22 cellular contexts compared by ENCODE assay signal in the genomic region with DNA sequence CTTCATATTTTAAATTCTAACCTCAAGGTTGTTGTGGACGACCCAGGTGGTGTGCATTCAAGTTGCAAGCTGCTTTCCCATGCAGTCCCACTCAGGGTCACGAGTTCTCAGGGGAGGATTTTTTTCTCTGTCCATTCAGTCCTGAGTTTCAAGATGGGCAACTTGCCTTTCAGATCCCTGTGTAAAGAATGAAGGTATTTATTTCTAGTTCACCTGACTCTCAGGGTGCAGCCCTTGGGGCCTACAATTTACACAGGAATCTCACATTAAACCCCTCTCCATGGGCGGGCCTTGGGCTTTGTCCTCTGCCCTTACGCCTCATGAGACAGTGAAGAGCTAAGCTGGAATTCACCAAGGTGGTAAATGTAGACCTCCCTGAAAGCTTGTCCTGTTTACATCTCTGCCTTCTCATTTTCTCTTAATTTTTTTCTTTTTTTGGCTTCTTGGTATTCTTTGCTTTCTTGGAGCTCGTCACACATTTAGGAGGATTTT.
DNase-seq lines count a peak whose midpoint lies in the region; ATAC-seq and TF ChIP-seq lines count a peak whose summit lies in the region.
"Had no signal": no experiment of that assay in that cellular context is flagged by ENCODE, and none has a peak within 500 bp of the region (broad histone marks: within the 10 kb centered on the region; RNA-seq: fewer than 3 reads in every experiment).

No MANE protein-coding gene starts in this region.

- H2BK15ac ChIP-seq in mesenchymal stem cell (ENCODE audit: low read depth, poor library complexity, severe bottlenecking) = no peak overlapping the region

- no peak overlapping the region for H4K91ac ChIP-seq in mesenchymal stem cell (ENCODE audit: low read length)

- H3K27ac ChIP-seq in mesenchymal stem cell (ENCODE audit: low read length, poor library complexity, severe bottlenecking) = peak overlapping the region; percentile 30
- peak overlapping the region; percentile 5 for H3K27ac ChIP-seq in skeletal muscle tissue (ENCODE audit: low read depth, low read length)
- H3K27ac ChIP-seq: BLaER1 treated with 17β-estradiol and CSF1 and Interleukin-3, amounts not matched to agents 10 nM and 100 nM; SK-N-MC had no signal

- H2BK120ac ChIP-seq in mesenchymal stem cell (ENCODE audit: low read depth, low read length) = no peak overlapping the region

- H3K36me3 ChIP-seq in Caco-2 (ENCODE audit: control insufficient read depth, insufficient read depth, low read length) (no peaks in the 10 kb centered on the region; the same call in 1 of the 2 replicates), mesenchymal stem cell (ENCODE audit: control insufficient read depth in 1 of 2, insufficient read depth in 2 of 2, low read depth in 1 of 2, low read length in 2 of 2) (no peaks in the 10 kb centered on the region), skeletal muscle tissue (ENCODE audit: control insufficient read depth in 3 of 3, insufficient read depth in 3 of 3, low read length in 3 of 3) (no peaks in the 10 kb centered on the region)
- H3K36me3 ChIP-seq: BLaER1 treated with 17β-estradiol and CSF1 and Interleukin-3, amounts not matched to agents 10 nM and 100 nM had no signal

- no peak for TF ChIP-seq CTCF in Caco-2 (IDR thresholded peaks at IDR 0.05; ENCODE audit: insufficient read depth in 1 of 2, low read depth in 1 of 2, low read length in 1 of 2, severe bottlenecking in 1 of 2, unreplicated experiment in 1 of 2)

- no peaks in the 10 kb centered on the region for H3K9me3 Mint-ChIP-seq in Caco-2 (ENCODE audit: unreplicated experiment)
- H3K9me3 Mint-ChIP-seq: CD4-positive, alpha-beta T cell had no signal

- H4K8ac ChIP-seq in mesenchymal stem cell (ENCODE audit: low read length) = no peak overlapping the region

- intact Hi-C loops in Caco-2 (cut with micrococcal nuclease; ENCODE audit: unreplicated experiment) = no loop called here

- H3K4me1 ChIP-seq in Caco-2 (peaks cover 24% of the 10 kb centered on the region), mesenchymal stem cell (ENCODE audit: control insufficient read depth, insufficient read depth, low read depth, low read length) (peaks cover 16% of the 10 kb centered on the region), skeletal muscle tissue (ENCODE audit: control insufficient read depth in 3 of 3, insufficient read depth in 3 of 3, low read length in 3 of 3) (peaks cover 46 to 50% (median 49%) of the 10 kb centered on the region in 3 donors)
- H3K4me1 ChIP-seq: BLaER1 treated with 17β-estradiol and CSF1 and Interleukin-3, amounts not matched to agents 10 nM and 100 nM had no signal

- DNase-seq in Caco-2 = peak; percentile 46 to 49
- DNase-seq in SK-MEL-5 (ENCODE audit: low read depth, low spot score) = peak; percentile 75
- no peak for DNase-seq in mesenchymal stem cell
- no peak for DNase-seq in NCI-H510A treated with DMSO at 0.1 percent for 48 hours (lab: John Stamatoyannopoulos, UW)
- DNase-seq: AML-193; CD4-positive, alpha-beta T cell; DMS53; GF-D8; NCI-H1048; NCI-H1417; NCI-H1694; NCI-H2029 treated with DMSO at 0.1 percent for 48 hours; NCI-H446 treated with DMSO at 0.1 percent for 48 hours; NCI-H526 treated with DMSO at 0.1 percent for 48 hours; RPMI8226; SHP77 had no signal

- H3K14ac ChIP-seq in mesenchymal stem cell (ENCODE audit: low read length in 2 of 2) = no peak overlapping the region

- H3K4me2 ChIP-seq in mesenchymal stem cell (ENCODE audit: low read length, poor library complexity, severe bottlenecking) = no peak overlapping the region
- H3K4me2 ChIP-seq: BLaER1 treated with 17β-estradiol and CSF1 and Interleukin-3, amounts not matched to agents 10 nM and 100 nM had no signal

- WGBS in mesenchymal stem cell = 83% methylated on average over 5 of the region's 5 CpGs

- BruUV-seq in Caco-2 (replicated peaks; lab: Mats Ljungman, UMichigan) = no TSS peak

- no peak overlapping the region for H2AK5ac ChIP-seq in mesenchymal stem cell (ENCODE audit: low read length, severe bottlenecking)

- H3K23ac ChIP-seq in mesenchymal stem cell (ENCODE audit: low read length in 2 of 2) = no peak overlapping the region

- H3K9ac ChIP-seq in mesenchymal stem cell (ENCODE audit: low read length) (no peak overlapping the region), skeletal muscle tissue (ENCODE audit: low read depth in 1 of 3, low read length in 3 of 3) (no peak overlapping the region)
- H3K9ac ChIP-seq: BLaER1 treated with 17β-estradiol and CSF1 and Interleukin-3, amounts not matched to agents 10 nM and 100 nM had no signal

- peaks cover 12% of the 10 kb centered on the region for H3K79me1 ChIP-seq in mesenchymal stem cell (replicated peaks; ENCODE audit: low read length, poor library complexity, severe bottlenecking)

- peak overlapping the region; percentile 39 for H3K27ac Mint-ChIP-seq in Caco-2 (ENCODE audit: unreplicated experiment)
- H3K27ac Mint-ChIP-seq: CD4-positive, alpha-beta T cell had no signal

- ATAC-seq in HG02642 (IDR thresholded peaks at IDR 0.05; ENCODE audit: poor library complexity, unreplicated experiment) (no peak), HG03565 (IDR thresholded peaks at IDR 0.05; ENCODE audit: unreplicated experiment) (no peak)
- ATAC-seq: HCT116 had no signal

- H2AFZ ChIP-seq in mesenchymal stem cell (ENCODE audit: low read depth, low read length) = no peak overlapping the region

- H3K27me3 ChIP-seq in Caco-2 (replicated peaks; ENCODE audit: control insufficient read depth, insufficient read depth, low read length) = no peaks in the 10 kb centered on the region
- no peaks in the 10 kb centered on the region for H3K27me3 ChIP-seq in mesenchymal stem cell (ENCODE audit: control insufficient read depth in 1 of 2, insufficient read depth in 1 of 2, low read length in 2 of 2)
- no peaks in the 10 kb centered on the region for H3K27me3 ChIP-seq in skeletal muscle tissue (ENCODE audit: control insufficient read depth in 3 of 3, insufficient read depth in 3 of 3, low read length in 3 of 3)
- H3K27me3 ChIP-seq: BLaER1 treated with 17β-estradiol and CSF1 and Interleukin-3, amounts not matched to agents 10 nM and 100 nM had no signal

- H3K4me3 ChIP-seq in Caco-2 (ENCODE audit: low read depth, low read length) (peak overlapping the region; percentile 29; the same call in 1 of the 2 replicates), mesenchymal stem cell (ENCODE audit: insufficient read depth in 1 of 2, low read depth in 1 of 2, low read length in 2 of 2) (no peak overlapping the region), skeletal muscle tissue (ENCODE audit: low read length in 3 of 3) (no peak overlapping the region)
- H3K4me3 ChIP-seq: BLaER1 treated with 17β-estradiol and CSF1 and Interleukin-3, amounts not matched to agents 10 nM and 100 nM; SK-N-MC had no signal

- no peak overlapping the region for H2BK5ac ChIP-seq in mesenchymal stem cell (ENCODE audit: low read depth, low read length, poor library complexity, severe bottlenecking)

- no peaks in the 10 kb centered on the region for H3K36me3 Mint-ChIP-seq in Caco-2 (ENCODE audit: insufficient read depth, unreplicated experiment)

- H3K18ac ChIP-seq in mesenchymal stem cell (ENCODE audit: low read depth in 1 of 2, low read length in 2 of 2) = no peak overlapping the region

- H3K4me1 Mint-ChIP-seq in Caco-2 (ENCODE audit: low read depth, unreplicated experiment) = peaks cover 29% of the 10 kb centered on the region

- no peaks in the 10 kb centered on the region for H3K27me3 Mint-ChIP-seq in Caco-2 (ENCODE audit: insufficient read depth, unreplicated experiment)

- H3K4me3 Mint-ChIP-seq in Caco-2 (ENCODE audit: unreplicated experiment) = peak overlapping the region; percentile 50
- H3K4me3 Mint-ChIP-seq: CD4-positive, alpha-beta T cell had no signal

- H3K4ac ChIP-seq in mesenchymal stem cell (ENCODE audit: low read depth in 1 of 2, low read length in 2 of 2) = no peak overlapping the region

- in situ Hi-C loops in SK-MEL-5 (cut with HindIII; ENCODE audit: low pct_unique_long_range_greater_than_20kb, low sequenced_read_pairs) = no loop called here

- no peak overlapping the region for H2BK12ac ChIP-seq in mesenchymal stem cell (ENCODE audit: low read length in 2 of 2)

- CTCF ChIA-PET in Caco-2 (lab: Charles Lee) = interaction anchor here (0.6 kb wide), 1 partner anchor 235 kb away, joined by 3 read pairs; no protein-coding TSS in a partner anchor

- H3K9me3 ChIP-seq in Caco-2 (no peaks in the 10 kb centered on the region), mesenchymal stem cell (ENCODE audit: control insufficient read depth, low read length) (no peaks in the 10 kb centered on the region), skeletal muscle tissue (ENCODE audit: control insufficient read depth in 3 of 3, low read length in 3 of 3) (no peaks in the 10 kb centered on the region)
- H3K9me3 ChIP-seq: BLaER1 treated with 17β-estradiol and CSF1 and Interleukin-3, amounts not matched to agents 10 nM and 100 nM had no signal

- POLR2A ChIA-PET in Caco-2 (lab: Charles Lee) = interaction anchor here (1.4 kb wide), 1 partner anchor 18 kb away, joined by 3 read pairs; no protein-coding TSS in a partner anchor

Comparison
In these comparisons a context has a peak if more than half of its experiments do, and no peak if none do; other contexts are left out.
1. DNase-seq: peak in Caco-2 (2 of 2) and SK-MEL-5 (single experiment); none in mesenchymal stem cell (single experiment) and NCI-H510A treated with DMSO at 0.1 percent for 48 hours (single experiment).